In the genomic region with DNA sequence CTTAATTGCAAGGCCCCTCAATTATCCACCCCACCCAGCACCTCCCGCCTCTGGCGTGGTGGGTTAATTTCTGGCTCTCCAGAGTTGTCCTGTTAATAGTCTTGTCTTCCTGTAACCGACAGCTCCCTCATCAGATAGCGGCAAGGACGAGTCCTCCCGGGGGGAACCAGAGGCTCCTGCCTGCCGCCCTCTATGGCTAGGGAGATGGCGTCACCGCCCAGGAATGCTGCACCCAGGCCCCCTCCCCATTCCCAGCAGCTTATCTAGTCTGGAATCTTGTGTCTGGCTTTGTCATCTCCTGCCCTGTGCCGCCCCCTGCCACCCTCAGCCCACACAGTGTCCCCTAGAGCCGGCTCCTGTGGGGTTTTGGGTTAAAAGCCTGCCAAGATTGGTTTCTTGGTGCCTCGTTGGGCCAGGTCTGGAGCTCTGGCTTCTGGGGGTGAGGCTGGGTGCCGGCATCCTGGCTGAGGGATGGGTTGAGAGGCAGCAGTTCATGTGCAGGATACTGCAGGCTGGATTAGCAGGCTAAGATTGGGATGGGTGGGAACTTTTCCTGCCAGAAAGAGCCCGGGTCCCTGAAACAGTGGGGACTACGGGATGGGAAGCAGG, we compare ENCODE assay signal across 20 cellular contexts. TPM values are rescaled to one million over a fixed set of nuclear protein-coding genes. Genes with fewer than 3 reads are reported as not detected.
A peak's percentile ranks its signal among the peaks of the same experiment; 100 is the strongest.
DNase-seq lines count a peak whose midpoint lies in the region; ATAC-seq, FAIRE-seq and TF ChIP-seq lines count a peak whose summit lies in the region.
"Had no signal": no experiment of that assay in that cellular context is flagged by ENCODE, and none has a peak within 500 bp of the region (broad histone marks: within the 10 kb centered on the region; RNA-seq: fewer than 3 reads in every experiment).

No MANE protein-coding gene starts in this region.

- H2BK5ac ChIP-seq in neuronal stem cell (ENCODE audit: low read length), result peak overlapping the region; percentile 2

- no peak overlapping the region for H4K91ac ChIP-seq in neuronal stem cell (ENCODE audit: low read depth, low read length, poor library complexity)

- H3K4me1 Mint-ChIP-seq in endodermal cell (peaks cover 12% of the 10 kb centered on the region), endothelial cell (ENCODE audit: unreplicated experiment) (no peaks in the 10 kb centered on the region)
- H3K4me1 Mint-ChIP-seq: activated naive CD4-positive, alpha-beta T cell treated with anti-CD3 and anti-CD28 coated beads, Interleukin-2, amount 10 ng/mL, durations not matched to agents 7 days and 5 days had no signal

- FAIRE-seq in RCC 7860 (lab: Jason Lieb, UNC), result no peak
- FAIRE-seq: endometrium, kidney had no signal

- H3K4me1 ChIP-seq in endodermal cell (ENCODE audit: control insufficient read depth, insufficient read depth, low read length), result peaks cover 4% of the 10 kb centered on the region
- H3K4me1 ChIP-seq in neuronal stem cell (ENCODE audit: control insufficient read depth in 2 of 2, insufficient read depth in 1 of 2, low read depth in 1 of 2, low read length in 2 of 2), result peaks cover 0 to 14% of the 10 kb centered on the region in 2 donors

- no peak overlapping the region for H2BK12ac ChIP-seq in neuronal stem cell (ENCODE audit: low read length)

- H3K14ac ChIP-seq in neuronal stem cell (ENCODE audit: low read length), result no peak overlapping the region

- H3K18ac ChIP-seq in neuronal stem cell (ENCODE audit: low read length), result peak overlapping the region; percentile 55

- no peaks in the 10 kb centered on the region for H3K79me1 ChIP-seq in neuronal stem cell (ENCODE audit: low read depth, low read length)

- H4K8ac ChIP-seq in neuronal stem cell (ENCODE audit: low read depth, low read length), result no peak overlapping the region

- no peaks in the 10 kb centered on the region for H3K9me3 Mint-ChIP-seq in endodermal cell
- H3K9me3 Mint-ChIP-seq in endothelial cell (ENCODE audit: unreplicated experiment), result no peaks in the 10 kb centered on the region
- H3K9me3 Mint-ChIP-seq: activated naive CD4-positive, alpha-beta T cell treated with anti-CD3 and anti-CD28 coated beads, Interleukin-2, amount 10 ng/mL, durations not matched to agents 7 days and 5 days had no signal

- H3K9ac ChIP-seq in endodermal cell (ENCODE audit: extremely low read depth, low read length, poor library complexity, severe bottlenecking), result no peak overlapping the region
- no peak overlapping the region for H3K9ac ChIP-seq in neuronal stem cell (ENCODE audit: low read depth, low read length, poor library complexity)

- H3K27me3 Mint-ChIP-seq in endodermal cell (ENCODE audit: insufficient read depth) (peaks cover 14% of the 10 kb centered on the region), endothelial cell (ENCODE audit: unreplicated experiment) (peaks cover 9% of the 10 kb centered on the region)

- no peaks in the 10 kb centered on the region for H3K36me3 Mint-ChIP-seq in endodermal cell (ENCODE audit: low read depth)
- H3K36me3 Mint-ChIP-seq in endothelial cell (ENCODE audit: low read depth, unreplicated experiment), result no peaks in the 10 kb centered on the region
- H3K36me3 Mint-ChIP-seq: activated naive CD4-positive, alpha-beta T cell treated with anti-CD3 and anti-CD28 coated beads, Interleukin-2, amount 10 ng/mL, durations not matched to agents 7 days and 5 days had no signal

- H3K9me3 ChIP-seq in endodermal cell (ENCODE audit: control insufficient read depth, low read length) (no peaks in the 10 kb centered on the region), neuronal stem cell (replicated peaks in 1 of 2; ENCODE audit: control insufficient read depth in 2 of 2, insufficient read depth in 1 of 2, low read depth in 1 of 2, low read length in 2 of 2) (no peaks in the 10 kb centered on the region)
- H3K9me3 ChIP-seq: gastrocnemius medialis had no signal

- H2AFZ ChIP-seq in neuronal stem cell (ENCODE audit: low read length), result peak overlapping the region; percentile 55

- DNase-seq in EL, result peak; percentile 29
- peak; percentile 47 for DNase-seq in RCC 7860 (ENCODE audit: low spot score)
- DNase-seq in endodermal cell, result peak; percentile 94
- DNase-seq in neuronal stem cell (ENCODE audit: low spot score), result peak; percentile 50
- DNase-seq in endothelial cell (ENCODE audit: low spot score), result no peak
- DNase-seq in NCI-H2107 treated with DMSO at 0.1 percent for 48 hours (lab: John Stamatoyannopoulos, UW; ENCODE audit: unreplicated experiment), result no peak
- no peak for DNase-seq in NCI-H226
- DNase-seq: activated CD4-positive, CD25-positive, alpha-beta regulatory T cell treated with anti-CD3 and anti-CD28 coated beads, Interleukin-2, amount 50 U/mL, for 72 hours; activated CD8-positive, alpha-beta memory T cell treated with anti-CD3 and anti-CD28 coated beads, Interleukin-2, amount 50 U/mL, for 48 hours; activated naive CD4-positive, alpha-beta T cell treated with anti-CD3 and anti-CD28 coated beads, Interleukin-2, amount 10 ng/mL, durations not matched to agents 7 days and 5 days; gastrocnemius medialis; GDM1; kidney; NCI-H2171 treated with DMSO at 0.1 percent for 48 hours; OCI-M1; SW 1271 had no signal

- ATAC-seq in GM19023 (IDR thresholded peaks at IDR 0.05; ENCODE audit: unreplicated experiment), result no peak
- ATAC-seq: gastrocnemius medialis had no signal

- H3K27me3 ChIP-seq in endodermal cell (ENCODE audit: control insufficient read depth, insufficient read depth, low read length, poor library complexity, severe bottlenecking) (no peaks in the 10 kb centered on the region), neuronal stem cell (ENCODE audit: control insufficient read depth in 3 of 3, insufficient read depth in 3 of 3, low read depth in 1 of 3, low read length in 3 of 3) (peaks cover 0 to 24% (median 0%) of the 10 kb centered on the region in 3 experiments)
- H3K27me3 ChIP-seq: gastrocnemius medialis had no signal

- H2AK5ac ChIP-seq in neuronal stem cell (ENCODE audit: low read depth, low read length), result no peak overlapping the region

- H3K27ac ChIP-seq in endodermal cell (ENCODE audit: low read depth, low read length) (peak overlapping the region; percentile 69), neuronal stem cell (replicated peaks; ENCODE audit: low read length) (no peak overlapping the region)
- H3K27ac ChIP-seq: C4-2B, gastrocnemius medialis had no signal

- peak overlapping the region; percentile 3 for H2BK15ac ChIP-seq in neuronal stem cell (ENCODE audit: low read length)

- no peak overlapping the region for H3K23ac ChIP-seq in neuronal stem cell (ENCODE audit: low read depth, low read length, poor library complexity)

- no peak for TF ChIP-seq CTCF in endodermal cell (conservative IDR thresholded peaks at IDR 0.05)
- TF ChIP-seq CTCF in endothelial cell (IDR thresholded peaks at IDR 0.05; ENCODE audit: unreplicated experiment), result no peak

- H3K4me3 Mint-ChIP-seq in endodermal cell (no peak overlapping the region), endothelial cell (ENCODE audit: unreplicated experiment) (no peak overlapping the region)
- H3K4me3 Mint-ChIP-seq: activated naive CD4-positive, alpha-beta T cell treated with anti-CD3 and anti-CD28 coated beads, Interleukin-2, amount 10 ng/mL, durations not matched to agents 7 days and 5 days had no signal

- H3K36me3 ChIP-seq in endodermal cell (ENCODE audit: control insufficient read depth, insufficient read depth, low read length) (no peaks in the 10 kb centered on the region), neuronal stem cell (replicated peaks in 1 of 2; ENCODE audit: control insufficient read depth in 2 of 2, insufficient read depth in 2 of 2, low read length in 2 of 2) (no peaks in the 10 kb centered on the region)
- H3K36me3 ChIP-seq: gastrocnemius medialis had no signal

- H3K4me2 ChIP-seq in neuronal stem cell (ENCODE audit: insufficient read depth, low read length, poor library complexity, severe bottlenecking), result peak overlapping the region; percentile 34

- WGBS in endodermal cell (ENCODE audit: insufficient coverage in 1 of 2, insufficient read length in 1 of 2), 2 experiments, result 30 to 53% methylated on average over 8 to 15 of the region's 15 CpGs
- WGBS in neuronal stem cell (ENCODE audit: extremely low coverage in 2 of 2, insufficient read length in 2 of 2, insufficient replicate concordance in 1 of 2), 2 donors, result no CpG with 5 or more reads among the region's 15 CpGs

- H3K4ac ChIP-seq in neuronal stem cell (ENCODE audit: low read length), result no peak overlapping the region

- H3K4me3 ChIP-seq in endodermal cell (ENCODE audit: low read length), result no peak overlapping the region
- H3K4me3 ChIP-seq in neuronal stem cell (ENCODE audit: low read length in 2 of 2), result no peak overlapping the region
- H3K4me3 ChIP-seq: gastrocnemius medialis had no signal

- H3K27ac Mint-ChIP-seq in endodermal cell (peak overlapping the region; percentile 71), endothelial cell (ENCODE audit: unreplicated experiment) (no peak overlapping the region)
- H3K27ac Mint-ChIP-seq: activated naive CD4-positive, alpha-beta T cell treated with anti-CD3 and anti-CD28 coated beads, Interleukin-2, amount 10 ng/mL, durations not matched to agents 7 days and 5 days; progenitor cell of endocrine pancreas had no signal

- no peak overlapping the region for H2BK120ac ChIP-seq in neuronal stem cell (ENCODE audit: low read depth, low read length)

RNA-seq across cellular contexts. Expression of a gene that starts 48.8 kb away (rescaled TPM):
- total RNA-seq in endodermal cell, result not detected
- polyA plus RNA-seq in endodermal cell (2013, experiment 1 of 2), result 0.18 TPM
- polyA plus RNA-seq in endodermal cell (2013, experiment 2 of 2), result not detected
- polyA plus RNA-seq in neuronal stem cell (2013, experiment 1 of 2), result 0.04 TPM
- not detected for polyA plus RNA-seq in neuronal stem cell (2013, experiment 2 of 2)
- total RNA-seq in endothelial cell (ENCODE audit: unreplicated experiment), result 0.21 TPM
- total RNA-seq: gastrocnemius medialis, progenitor cell of endocrine pancreas had no signal

Comparison
In these comparisons a context has a peak if more than half of its experiments do, and no peak if none do; other contexts are left out.
1. DNase-seq: peak in EL (single experiment), RCC 7860 (single experiment), endodermal cell (single experiment) and neuronal stem cell (single experiment); none in endothelial cell (single experiment), NCI-H2107 treated with DMSO at 0.1 percent for 48 hours (single experiment) and NCI-H226 (single experiment).